Comparison of ENCODE assay signal across 8 cellular contexts in genomic region chr3:51386159-51386851, GRCh38. TPM values are rescaled to one million over a fixed set of nuclear protein-coding genes. Genes with fewer than 3 reads are reported as not detected.
DNase-seq lines count a peak whose midpoint lies in the region; ATAC-seq and TF ChIP-seq lines count a peak whose summit lies in the region.

No MANE protein-coding gene starts in this region.

- H3K4me1 Mint-ChIP-seq in MCF 10A (ENCODE audit: insufficient read depth, unreplicated experiment), result peaks cover 26% of the 10 kb centered on the region

- H3K36me3 ChIP-seq in ACC112 (ENCODE audit: insufficient read depth, low read length) (peaks cover 20% of the 10 kb centered on the region), HUES48 (ENCODE audit: control insufficient read depth, insufficient read depth, low read length) (peaks cover 46% of the 10 kb centered on the region), mesodermal cell (ENCODE audit: control insufficient read depth, insufficient read depth, low read length) (peaks cover 52% of the 10 kb centered on the region)

- no peaks in the 10 kb centered on the region for H3K27me3 Mint-ChIP-seq in MCF 10A (ENCODE audit: insufficient read depth, unreplicated experiment)

- peak overlapping the region; percentile 98 for H3K27ac Mint-ChIP-seq in MCF 10A (ENCODE audit: low read depth, unreplicated experiment)

- DNase-seq in MCF 10A (ENCODE audit: unreplicated experiment) (no peak), 8988T (no peak), anterior cingulate cortex (lab: John Stamatoyannopoulos, UW) (no peak), Ammon's horn (ENCODE audit: low spot score) (no peak)

- intact Hi-C loops in MCF 10A (cut with micrococcal nuclease), result loop anchor here (5.0 kb wide), 1 partner anchor 286 kb away; the partner anchor contains the start of gene TEX264

- BruUV-seq in MCF 10A (replicated peaks; lab: Mats Ljungman, UMichigan), result TSS peak; percentile 47

- H3K4me1 ChIP-seq in ACC112 (ENCODE audit: control insufficient read depth, insufficient read depth, low read length, unreplicated experiment) (peaks cover 35% of the 10 kb centered on the region), HUES48 (ENCODE audit: control insufficient read depth, insufficient read depth, low read length) (peaks cover 27% of the 10 kb centered on the region), mesodermal cell (ENCODE audit: control insufficient read depth, insufficient read depth, low read length, poor library complexity, severe bottlenecking) (peaks cover 31% of the 10 kb centered on the region)

- no peak overlapping the region for H2AFZ ChIP-seq in ACC112 (ENCODE audit: low read length, unreplicated experiment)

- WGBS in mesodermal cell (ENCODE audit: insufficient coverage in 2 of 2), 2 experiments, result 56 to 64% methylated on average over 5 to 6 of the region's 8 CpGs

- H3K79me2 ChIP-seq in ACC112 (ENCODE audit: control insufficient read depth, insufficient read depth, low read length, unreplicated experiment), result peaks cover 53% of the 10 kb centered on the region

- POLR2A ChIA-PET in MCF 10A (lab: Yijun Ruan, JAX), result interaction anchor here (0.7 to 3.1 kb wide), 12 partner anchors 10 to 817 kb away, joined by 3 to 28 read pairs (median 5); partner anchors contain the start of genes CISH, DCAF1, HEMK1 and MAPKAPK3

- H3K4me3 Mint-ChIP-seq in MCF 10A (ENCODE audit: unreplicated experiment), result peak overlapping the region; percentile 90

- TF ChIP-seq CTCF in MCF 10A (IDR thresholded peaks at IDR 0.05; ENCODE audit: unreplicated experiment), result no peak

- H3K27me3 ChIP-seq in ACC112 (ENCODE audit: insufficient read depth, low read length) (no peaks in the 10 kb centered on the region), HUES48 (ENCODE audit: control insufficient read depth, insufficient read depth, low read length) (no peaks in the 10 kb centered on the region)

- CTCF ChIA-PET in MCF 10A (lab: Yijun Ruan, JAX), result interaction anchor here (0.5 to 4.7 kb wide), 10 partner anchors 16 to 816 kb away, joined by 3 to 59 read pairs (median 3); partner anchors contain the start of gene MAPKAPK3

- no peak for ATAC-seq in HG03280 (IDR thresholded peaks at IDR 0.05; ENCODE audit: unreplicated experiment)

- peaks cover 14% of the 10 kb centered on the region for H3K36me3 Mint-ChIP-seq in MCF 10A (ENCODE audit: insufficient read depth, unreplicated experiment)

- H3K9me3 Mint-ChIP-seq in MCF 10A (ENCODE audit: unreplicated experiment), result no peaks in the 10 kb centered on the region

- H3K27ac ChIP-seq in ACC112 (ENCODE audit: low read depth, low read length), result no peak overlapping the region
- H3K27ac ChIP-seq in HUES48 (ENCODE audit: low read depth, low read length), result peak overlapping the region; percentile 18
- no peak overlapping the region for H3K27ac ChIP-seq in mesodermal cell (ENCODE audit: low read depth, low read length, severe bottlenecking)

- H3K9ac ChIP-seq in HUES48 (ENCODE audit: low read depth, low read length), result peak overlapping the region; percentile 81

- H3K4me3 ChIP-seq in ACC112 (ENCODE audit: low read depth, low read length), result peak overlapping the region; percentile 96
- peak overlapping the region; percentile 95 for H3K4me3 ChIP-seq in HUES48 (ENCODE audit: low read depth, low read length)
- peak overlapping the region; percentile 98 for H3K4me3 ChIP-seq in mesodermal cell (ENCODE audit: extremely low read depth, insufficient read depth, low read length, poor library complexity, severe bottlenecking)

- H3K9me3 ChIP-seq in HUES48 (ENCODE audit: control insufficient read depth, insufficient read depth, low read length), result no peaks in the 10 kb centered on the region
- H3K9me3 ChIP-seq in mesodermal cell (ENCODE audit: control insufficient read depth, low read length), result no peaks in the 10 kb centered on the region

RNA-seq across cellular contexts. Expression of gene MANF, which starts 1.2 kb away (rescaled TPM):
- 271 and 273 TPM in 2 replicates for total RNA-seq in MCF 10A (2022)
- polyA plus RNA-seq in mesodermal cell (2013, experiment 1 of 2), result 298 TPM
- polyA plus RNA-seq in mesodermal cell (2013, experiment 2 of 2), result 302 TPM

RNA-seq across cellular contexts. Expression of gene RBM15B, which starts 4.8 kb away (rescaled TPM):
- 32.5 and 33.6 TPM in 2 replicates for total RNA-seq in MCF 10A (2022)
- polyA plus RNA-seq in mesodermal cell (2013, experiment 1 of 2), result 30.1 TPM
- 27.6 TPM for polyA plus RNA-seq in mesodermal cell (2013, experiment 2 of 2)
